10 cellular contexts compared by ENCODE assay signal in the genomic region with DNA sequence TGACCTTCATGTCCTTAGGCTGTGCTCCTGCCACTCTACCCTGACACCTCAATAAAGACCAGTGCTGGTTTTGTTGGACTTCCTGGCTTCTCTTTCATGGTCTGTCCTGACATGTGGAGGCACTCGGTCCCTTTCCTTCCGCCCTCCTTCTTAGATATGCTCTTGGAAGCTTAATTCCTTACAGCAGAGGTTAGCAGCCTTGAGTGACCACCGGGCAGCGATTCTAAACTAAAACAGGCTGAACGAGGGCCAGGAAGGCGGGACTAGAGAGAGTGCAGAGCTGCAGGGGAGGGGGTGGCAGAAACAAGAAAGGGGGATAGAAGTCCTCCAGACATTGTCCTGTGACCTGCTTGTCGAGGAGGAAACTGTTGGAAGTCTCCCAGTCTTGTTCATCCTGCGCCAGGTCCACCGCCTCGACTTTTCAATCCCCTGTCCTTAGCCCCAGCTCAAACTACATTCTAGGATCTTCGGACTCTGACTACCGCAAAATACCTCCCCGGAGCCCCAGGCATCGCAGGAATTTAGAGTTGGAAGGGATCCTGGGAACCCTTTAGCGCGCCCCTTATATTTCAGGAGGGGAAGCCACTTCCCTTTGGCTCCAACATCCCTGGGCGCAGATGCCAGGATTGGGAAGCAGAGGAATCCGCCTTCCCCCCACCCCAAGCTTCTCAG. TPM values are rescaled to one million over a fixed set of nuclear protein-coding genes. Genes with fewer than 3 reads are reported as not detected.
DNase-seq lines count a peak whose midpoint lies in the region; ATAC-seq, FAIRE-seq and TF ChIP-seq lines count a peak whose summit lies in the region.
"Had no signal": no experiment of that assay in that cellular context is flagged by ENCODE, and none has a peak within 500 bp of the region (broad histone marks: within the 10 kb centered on the region; RNA-seq: fewer than 3 reads in every experiment).

No MANE protein-coding gene starts in this region.

- FAIRE-seq in GM19239 (lab: Jason Lieb, UNC), result no peak
- FAIRE-seq: frontal cortex had no signal

- H4K20me1 ChIP-seq in PC-9 (ENCODE audit: insufficient read depth), result no peaks in the 10 kb centered on the region

- no peaks in the 10 kb centered on the region for H3K9me2 ChIP-seq in PC-9 (ENCODE audit: insufficient read depth)

- no peaks in the 10 kb centered on the region for H3K36me3 Mint-ChIP-seq in CD4-positive, alpha-beta T cell (ENCODE audit: low read depth)

- no peaks in the 10 kb centered on the region for H3K9me3 ChIP-seq in CD4-positive, alpha-beta T cell (ENCODE audit: control insufficient read depth, low read length)
- no peaks in the 10 kb centered on the region for H3K9me3 ChIP-seq in PC-9 (ENCODE audit: insufficient read depth, low read depth)

- H3K4me2 ChIP-seq in PC-9, result no peak overlapping the region

- H3K27me3 Mint-ChIP-seq in CD4-positive, alpha-beta T cell, result peaks cover 23% of the 10 kb centered on the region

- no peak for ATAC-seq in CD4-positive, alpha-beta T cell (ENCODE audit: poor library complexity)
- peak; percentile 32; the same call in 2 of the 3 replicates for ATAC-seq in SK-N-SH treated with all-trans-retinoic acid at 6 μM for 48 hours
- peak; percentile 20 for ATAC-seq in sciatic nerve
- no peak for ATAC-seq in HG03439 (IDR thresholded peaks at IDR 0.05; ENCODE audit: unreplicated experiment)

- H3K36me3 ChIP-seq in PC-9 (ENCODE audit: low read depth), result no peaks in the 10 kb centered on the region

- no peaks in the 10 kb centered on the region for H3K79me2 ChIP-seq in PC-9 (ENCODE audit: low read depth)

- no peak overlapping the region for H3K27ac ChIP-seq in CD4-positive, alpha-beta T cell (ENCODE audit: low read depth, low read length)
- H3K27ac ChIP-seq in PC-9, result no peak overlapping the region

- peaks cover 22% of the 10 kb centered on the region for H3K27me3 ChIP-seq in CD4-positive, alpha-beta T cell (ENCODE audit: control insufficient read depth, insufficient read depth, low read length)
- peaks cover 85% of the 10 kb centered on the region for H3K27me3 ChIP-seq in PC-9 (ENCODE audit: insufficient read depth, low read depth)

- H3K4me1 ChIP-seq in PC-9 (replicated peaks; ENCODE audit: insufficient read depth), result no peaks in the 10 kb centered on the region

- H3K27ac Mint-ChIP-seq in CD4-positive, alpha-beta T cell, result no peak overlapping the region

- H2AFZ ChIP-seq in PC-9, result no peak overlapping the region

- peak overlapping the region; percentile 62 for H3K4me3 Mint-ChIP-seq in CD4-positive, alpha-beta T cell

- peaks cover 10% of the 10 kb centered on the region for H3K4me1 Mint-ChIP-seq in CD4-positive, alpha-beta T cell (ENCODE audit: low read depth)

- H3K4me3 ChIP-seq in PC-9, result no peak overlapping the region

- no peaks in the 10 kb centered on the region for H3K9me3 Mint-ChIP-seq in CD4-positive, alpha-beta T cell

- no peak for TF ChIP-seq CTCF in CD4-positive, alpha-beta T cell (IDR thresholded peaks at IDR 0.05)
- no peak for TF ChIP-seq CTCF in PC-9 (conservative IDR thresholded peaks at IDR 0.05)

- POLR2A ChIA-PET in CD4-positive, alpha-beta T cell (lab: Charles Lee), result interaction anchor here (0.9 to 1.4 kb wide), 3 partner anchors 9 to 179 kb away, joined by 3 to 8 read pairs (median 5); partner anchors contain the start of gene RUSF1
- POLR2A ChIA-PET in PC-9 (lab: Charles Lee; ENCODE audit: unreplicated experiment), result no interaction called here

- CTCF ChIA-PET in CD4-positive, alpha-beta T cell (lab: Charles Lee), result no interaction called here
- CTCF ChIA-PET in PC-9 (lab: Charles Lee), result no interaction called here

- BruUV-seq in PC-9 (replicated peaks; lab: Mats Ljungman, UMichigan), result no TSS peak

- H3F3A ChIP-seq in PC-9 (ENCODE audit: insufficient read depth, low read depth), result no peaks in the 10 kb centered on the region

- DNase-seq in CD4-positive, alpha-beta T cell, result no peak
- peak; percentile 17 for DNase-seq in hepatic stellate cell (ENCODE audit: low spot score)
- DNase-seq in sciatic nerve (ENCODE audit: low spot score), result no peak
- no peak for DNase-seq in GM19239 (ENCODE audit: insufficient read length, low spot score)
- no peak for DNase-seq in NCI-H1092 (lab: John Stamatoyannopoulos, UW)
- DNase-seq in PC-9, result no peak

- intact Hi-C loops in CD4-positive, alpha-beta T cell (cut with DNase I, micrococcal nuclease), result no loop called here
- intact Hi-C loops in sciatic nerve (cut with DNase I), result no loop called here
- intact Hi-C loops in PC-9 (cut with micrococcal nuclease; ENCODE audit: unreplicated experiment), result no loop called here

TF ChIP-seq in SK-N-SH treated with all-trans-retinoic acid at 6 μM for 48 hours, 23 proteins besides CTCF, POLR2A, EP300 and RAD21:
- no peak for TF ChIP-seq ARNTL (CRISPR knock-in tag; IDR thresholded peaks at IDR 0.05; ENCODE audit: borderline replicate concordance, low read depth)
- no peak for TF ChIP-seq ZNF70 (CRISPR knock-in tag; IDR thresholded peaks at IDR 0.05)
- TF ChIP-seq RARB (CRISPR knock-in tag; IDR thresholded peaks at IDR 0.05), result no peak
- TF ChIP-seq BACH2 (CRISPR knock-in tag; IDR thresholded peaks at IDR 0.05; ENCODE audit: borderline replicate concordance), result no peak
- TF ChIP-seq OSR1 (CRISPR knock-in tag; IDR thresholded peaks at IDR 0.05), result no peak
- TF ChIP-seq ESRRG (CRISPR knock-in tag; IDR thresholded peaks at IDR 0.05), result no peak
TF ChIP-seq in SK-N-SH treated with all-trans-retinoic acid at 6 μM for 48 hours: peak in this region for 0.

RNA-seq across cellular contexts. Expression of gene AHSP, which starts 1.2 kb away (rescaled TPM):
- total RNA-seq in CD4-positive, alpha-beta T cell, result not detected
- 17.7 TPM for total RNA-seq in sciatic nerve
- total RNA-seq in PC-9 (2021), result not detected in 2 replicates
- total RNA-seq: HT1080 had no signal

RNA-seq across cellular contexts. Expression of gene RUSF1, which starts 20.7 kb away (rescaled TPM):
- 10 to 100 TPM; 69.2 to 73.2 TPM for total RNA-seq in CD4-positive, alpha-beta T cell
- total RNA-seq in sciatic nerve (59.9 TPM), PC-9 (2021) (86.7 and 94.7 TPM in 2 replicates)

RNA-seq across cellular contexts. Expression of gene SLC5A2, which starts 45.9 kb away (rescaled TPM):
- 1 to 10 TPM; 4.1 to 5.3 TPM for total RNA-seq in CD4-positive, alpha-beta T cell
- not detected for total RNA-seq in sciatic nerve
- total RNA-seq in PC-9 (2021), result 0.13 and 0.60 TPM in 2 replicates
- total RNA-seq: HT1080 had no signal

RNA-seq across cellular contexts. Expression of gene TGFB1I1, which starts 56.9 kb away (rescaled TPM):
- under 1 TPM; 0.36 to 0.42 TPM for total RNA-seq in CD4-positive, alpha-beta T cell
- total RNA-seq in sciatic nerve, result 66.3 TPM
- 9.0 and 15.3 TPM in 2 replicates for total RNA-seq in PC-9 (2021)

Comparison
In these comparisons a context has a peak if more than half of its experiments do, and no peak if none do; other contexts are left out.
1. ATAC-seq: peak in SK-N-SH treated with all-trans-retinoic acid at 6 μM for 48 hours (single experiment) and sciatic nerve (single experiment); none in CD4-positive, alpha-beta T cell (single experiment) and HG03439 (single experiment).
2. RNA of gene AHSP, which starts 1.2 kb away (total RNA-seq): 17.7 TPM in sciatic nerve (single experiment); not detected in CD4-positive, alpha-beta T cell and not detected in PC-9; every median in the first group is over 10 times any median in the second.